Comparison of ENCODE assay signal across 21 cellular contexts in the genomic region with DNA sequence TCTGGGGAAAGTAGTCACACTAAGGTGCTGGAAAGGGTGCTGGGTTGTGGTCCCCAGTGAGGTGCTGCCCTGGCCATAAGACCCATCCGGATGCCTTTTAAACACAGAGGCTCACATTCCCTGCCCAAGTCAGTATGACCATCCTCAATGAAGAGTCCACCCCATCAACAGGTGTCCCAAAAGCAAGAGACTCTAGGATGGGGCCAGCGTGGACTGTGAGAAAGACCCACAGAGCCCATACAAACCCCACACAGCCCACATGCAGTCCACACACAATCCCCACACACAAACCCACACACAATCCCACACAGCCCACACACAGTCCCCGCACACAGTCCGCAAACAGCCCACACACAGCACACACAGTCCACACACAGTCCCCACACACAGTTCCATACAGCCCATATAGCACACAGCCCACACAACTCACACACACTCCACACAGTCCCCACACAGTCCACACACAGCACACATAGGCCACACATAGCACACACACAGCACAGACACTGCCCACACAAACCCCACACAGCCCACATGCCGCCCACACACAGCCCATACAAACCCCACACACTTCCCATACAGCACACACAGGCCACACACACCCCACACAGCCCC.
"Had no signal": no experiment of that assay in that cellular context is flagged by ENCODE, and none has a peak within 500 bp of the region (broad histone marks: within the 10 kb centered on the region; RNA-seq: fewer than 3 reads in every experiment).

No MANE protein-coding gene starts in this region.

- H3K36me3 ChIP-seq: lower lobe of right lung, tibial artery, uterus had no signal

- H3K27ac ChIP-seq: foreskin keratinocyte, lower lobe of right lung, tibial artery, uterus had no signal

- H3K9me3 Mint-ChIP-seq: activated CD4-positive, alpha-beta memory T cell treated with anti-CD3 and anti-CD28 coated beads for 36 hours; activated naive CD4-positive, alpha-beta T cell treated with anti-CD3 and anti-CD28 coated beads for 36 hours; dendritic cell treated with granulocyte-macrophage colony-stimulating factor and Interleukin-4, amounts not matched to agents 40 ng/mL and 50 ng/mL, for 4 days; stimulated activated naive CD8-positive, alpha-beta T cell treated with anti-CD3 and anti-CD28 coated beads, Interleukin-15, Interleukin-2, amounts not matched to agents 100 ng/mL and 50 ng/mL, for 24 hours; T-helper 2 cell treated with Interferon-gamma antibody and Interleukin-4, amounts not matched to agents 5 μg/mL and 100 μg/mL, for 36 hours had no signal

- H3K27me3 ChIP-seq: foreskin keratinocyte, uterus had no signal

- DNase-seq: activated CD4-positive, alpha-beta memory T cell treated with anti-CD3 and anti-CD28 coated beads for 36 hours; activated CD4-positive, alpha-beta T cell treated with anti-CD3 and anti-CD28 coated beads for 36 hours; activated naive CD4-positive, alpha-beta T cell treated with anti-CD3 and anti-CD28 coated beads for 36 hours; activated naive CD8-positive, alpha-beta T cell treated with anti-CD3 and anti-CD28 coated beads, Interleukin-2, amount 10 ng/mL, durations not matched to agents 7 days and 5 days; activated T-cell treated with anti-CD3 and anti-CD28 coated beads, Interleukin-2, amount 50 U/mL, for 1 hour; amniotic stem cell; effector CD4-positive, alpha-beta T cell; erythroblast; foreskin keratinocyte; kidney; lower lobe of right lung; naive thymus-derived CD4-positive, alpha-beta T cell; stimulated activated CD4-positive, alpha-beta T cell treated with anti-CD3 and anti-CD28 coated beads, Interleukin-4, amount 100 ng/mL, for 1 hour had no signal

- H3K36me3 Mint-ChIP-seq: activated CD4-positive, alpha-beta memory T cell treated with anti-CD3 and anti-CD28 coated beads for 36 hours; activated naive CD8-positive, alpha-beta T cell treated with anti-CD3 and anti-CD28 coated beads, Interleukin-2, amount 10 ng/mL, durations not matched to agents 7 days and 5 days; naive thymus-derived CD4-positive, alpha-beta T cell; T-cell had no signal

- ATAC-seq: activated CD4-positive, alpha-beta T cell treated with anti-CD3 and anti-CD28 coated beads for 36 hours; activated T-helper 17 cell treated with anti-CD3 and anti-CD28 coated beads, Interleukin-2, amount 50 U/mL, for 72 hours; foreskin keratinocyte; T-cell had no signal

- H3K4me1 ChIP-seq: foreskin keratinocyte, lower lobe of right lung, tibial artery, uterus had no signal

- H3K27ac Mint-ChIP-seq: activated CD4-positive, alpha-beta memory T cell treated with anti-CD3 and anti-CD28 coated beads for 36 hours; activated CD4-positive, alpha-beta T cell treated with anti-CD3 and anti-CD28 coated beads for 36 hours; activated naive CD4-positive, alpha-beta T cell treated with anti-CD3 and anti-CD28 coated beads for 36 hours; activated naive CD8-positive, alpha-beta T cell treated with anti-CD3 and anti-CD28 coated beads, Interleukin-2, amount 10 ng/mL, durations not matched to agents 7 days and 5 days; activated T-helper 17 cell treated with anti-CD3 and anti-CD28 coated beads, Interleukin-2, amount 50 U/mL, for 72 hours; dendritic cell treated with granulocyte-macrophage colony-stimulating factor and Interleukin-4, amounts not matched to agents 40 ng/mL and 50 ng/mL, for 4 days; naive thymus-derived CD4-positive, alpha-beta T cell; progenitor cell of endocrine pancreas; stimulated activated naive CD8-positive, alpha-beta T cell treated with anti-CD3 and anti-CD28 coated beads, Interleukin-15, Interleukin-2, amounts not matched to agents 100 ng/mL and 50 ng/mL, for 24 hours; T-cell; T-helper 2 cell treated with Interferon-gamma antibody and Interleukin-4, amounts not matched to agents 5 μg/mL and 100 μg/mL, for 36 hours had no signal

- H3K4me3 Mint-ChIP-seq: activated CD4-positive, alpha-beta memory T cell treated with anti-CD3 and anti-CD28 coated beads for 36 hours; activated CD4-positive, alpha-beta T cell treated with anti-CD3 and anti-CD28 coated beads for 36 hours; activated naive CD4-positive, alpha-beta T cell treated with anti-CD3 and anti-CD28 coated beads for 36 hours; activated naive CD8-positive, alpha-beta T cell treated with anti-CD3 and anti-CD28 coated beads, Interleukin-2, amount 10 ng/mL, durations not matched to agents 7 days and 5 days; activated T-helper 17 cell treated with anti-CD3 and anti-CD28 coated beads, Interleukin-2, amount 50 U/mL, for 72 hours; dendritic cell treated with granulocyte-macrophage colony-stimulating factor and Interleukin-4, amounts not matched to agents 40 ng/mL and 50 ng/mL, for 4 days; naive thymus-derived CD4-positive, alpha-beta T cell; stimulated activated naive CD8-positive, alpha-beta T cell treated with anti-CD3 and anti-CD28 coated beads, Interleukin-15, Interleukin-2, amounts not matched to agents 100 ng/mL and 50 ng/mL, for 24 hours; T-cell; T-helper 2 cell treated with Interferon-gamma antibody and Interleukin-4, amounts not matched to agents 5 μg/mL and 100 μg/mL, for 36 hours had no signal

- H3K27me3 Mint-ChIP-seq: activated CD4-positive, alpha-beta memory T cell treated with anti-CD3 and anti-CD28 coated beads for 36 hours; activated CD4-positive, alpha-beta T cell treated with anti-CD3 and anti-CD28 coated beads for 36 hours; activated naive CD8-positive, alpha-beta T cell treated with anti-CD3 and anti-CD28 coated beads, Interleukin-2, amount 10 ng/mL, durations not matched to agents 7 days and 5 days; stimulated activated naive CD8-positive, alpha-beta T cell treated with anti-CD3 and anti-CD28 coated beads, Interleukin-15, Interleukin-2, amounts not matched to agents 100 ng/mL and 50 ng/mL, for 24 hours had no signal

- H3K9me3 ChIP-seq: lower lobe of right lung, uterus had no signal

- H3K4me3 ChIP-seq: lower lobe of right lung, tibial artery, uterus had no signal

- H3K4me1 Mint-ChIP-seq: activated CD4-positive, alpha-beta T cell treated with anti-CD3 and anti-CD28 coated beads for 36 hours; activated naive CD8-positive, alpha-beta T cell treated with anti-CD3 and anti-CD28 coated beads, Interleukin-2, amount 10 ng/mL, durations not matched to agents 7 days and 5 days; T-cell had no signal
